In genomic region chr12:69240625-69240984, GRCh38 we compare ENCODE assay signal across 8 cellular contexts. TPM values are rescaled to one million over a fixed set of nuclear protein-coding genes. Genes with fewer than 3 reads are reported as not detected.
A peak's percentile ranks its signal among the peaks of the same experiment; 100 is the strongest.
DNase-seq lines count a peak whose midpoint lies in the region; ATAC-seq and TF ChIP-seq lines count a peak whose summit lies in the region.

No MANE protein-coding gene starts in this region.

- no peaks in the 10 kb centered on the region for H3K9me3 ChIP-seq in CD4-positive, alpha-beta T cell (ENCODE audit: control insufficient read depth, low read length)
- no peaks in the 10 kb centered on the region for H3K9me3 ChIP-seq in HUES48 (ENCODE audit: control insufficient read depth, insufficient read depth, low read length)

- H3K4me1 ChIP-seq in HUES48 (ENCODE audit: control insufficient read depth, insufficient read depth, low read length), result peaks cover 37% of the 10 kb centered on the region

- no peaks in the 10 kb centered on the region for H3K27me3 ChIP-seq in CD4-positive, alpha-beta T cell (ENCODE audit: control insufficient read depth, insufficient read depth, low read length)
- no peaks in the 10 kb centered on the region; the same call in 1 of the 2 replicates for H3K27me3 ChIP-seq in HUES48 (ENCODE audit: control insufficient read depth, insufficient read depth, low read length)

- H3K9ac ChIP-seq in HUES48 (ENCODE audit: low read depth, low read length), result peak overlapping the region; percentile 98

- H3K27ac ChIP-seq in CD4-positive, alpha-beta T cell (ENCODE audit: low read depth, low read length), result peak overlapping the region; percentile 85
- peak overlapping the region; percentile 98 for H3K27ac ChIP-seq in HUES48 (ENCODE audit: low read depth, low read length)

- H3K36me3 Mint-ChIP-seq in CD4-positive, alpha-beta T cell (ENCODE audit: low read depth), result peaks cover 26% of the 10 kb centered on the region
- H3K36me3 Mint-ChIP-seq in activated CD4-positive, alpha-beta T cell treated with anti-CD3 and anti-CD28 coated beads, Interleukin-2, amount 10 ng/mL, durations not matched to agents 24 days and 14 days (ENCODE audit: low read depth), result peaks cover 20% of the 10 kb centered on the region

- H3K4me1 Mint-ChIP-seq in CD4-positive, alpha-beta T cell (ENCODE audit: low read depth), result peaks cover 71% of the 10 kb centered on the region
- peaks cover 48% of the 10 kb centered on the region for H3K4me1 Mint-ChIP-seq in activated CD4-positive, alpha-beta T cell treated with anti-CD3 and anti-CD28 coated beads, Interleukin-2, amount 10 ng/mL, durations not matched to agents 24 days and 14 days

- intact Hi-C loops in CD4-positive, alpha-beta T cell (cut with DNase I, micrococcal nuclease), result loop anchor here (2.0 to 5.0 kb wide), 4 partner anchors 14 to 497 kb away; partner anchors contain the start of gene RAB3IP (in 1 of the 2)
- intact Hi-C loops in activated CD4-positive, alpha-beta T cell treated with anti-CD3 and anti-CD28 coated beads, Interleukin-2, amount 10 ng/mL, durations not matched to agents 24 days and 14 days (cut with micrococcal nuclease), result loop anchor here (1.0 to 10.0 kb wide), 5 partner anchors 8 to 1004 kb away; partner anchors contain the start of genes CCT2, CNOT2 and MDM2

- CTCF ChIA-PET in CD4-positive, alpha-beta T cell (lab: Charles Lee), result interaction anchor here (2.9 to 3.3 kb wide), 2 partner anchors 12 to 13 kb away, joined by 10 to 12 read pairs; no protein-coding TSS in a partner anchor

- no peaks in the 10 kb centered on the region for H3K9me3 Mint-ChIP-seq in CD4-positive, alpha-beta T cell
- no peaks in the 10 kb centered on the region for H3K9me3 Mint-ChIP-seq in activated CD4-positive, alpha-beta T cell treated with anti-CD3 and anti-CD28 coated beads, Interleukin-2, amount 10 ng/mL, durations not matched to agents 24 days and 14 days

- peak overlapping the region; percentile 99 for H3K27ac Mint-ChIP-seq in CD4-positive, alpha-beta T cell
- peak overlapping the region; percentile 98 for H3K27ac Mint-ChIP-seq in activated CD4-positive, alpha-beta T cell treated with anti-CD3 and anti-CD28 coated beads, Interleukin-2, amount 10 ng/mL, durations not matched to agents 24 days and 14 days

- peak in 5 of 10 experiments; percentile 16 to 30 (median 19) for DNase-seq in CD4-positive, alpha-beta T cell
- DNase-seq in activated CD4-positive, alpha-beta T cell treated with anti-CD3 and anti-CD28 coated beads, Interleukin-2, amount 10 ng/mL, durations not matched to agents 24 days and 14 days, result peak; percentile 78
- peak; percentile 20 for DNase-seq in fibroblast of mammary gland (ENCODE audit: low read depth)
- DNase-seq in retinal pigment epithelial cell (ENCODE audit: low read depth), result no peak
- DNase-seq in NCI-H128 (lab: John Stamatoyannopoulos, UW; ENCODE audit: unreplicated experiment), result no peak

- peak overlapping the region; percentile 98 for H3K4me3 ChIP-seq in HUES48 (ENCODE audit: low read depth, low read length)
- peak overlapping the region; percentile 89 for H3K4me3 ChIP-seq in fibroblast of mammary gland (ENCODE audit: control insufficient read depth, low read depth, low read length)
- peak overlapping the region; percentile 75 for H3K4me3 ChIP-seq in retinal pigment epithelial cell (ENCODE audit: low read length)

- ATAC-seq in CD4-positive, alpha-beta T cell (ENCODE audit: poor library complexity), result peak; percentile 10
- no peak for ATAC-seq in HG03175 (IDR thresholded peaks at IDR 0.05; ENCODE audit: unreplicated experiment)
- no peak for ATAC-seq in HG03354 (IDR thresholded peaks at IDR 0.05; ENCODE audit: poor library complexity, severe bottlenecking, unreplicated experiment)

- H3K36me3 ChIP-seq in HUES48 (ENCODE audit: control insufficient read depth, insufficient read depth, low read length), result peaks cover 20% of the 10 kb centered on the region; the same call in 1 of the 2 replicates

- H3K27me3 Mint-ChIP-seq in CD4-positive, alpha-beta T cell, result no peaks in the 10 kb centered on the region
- no peaks in the 10 kb centered on the region for H3K27me3 Mint-ChIP-seq in activated CD4-positive, alpha-beta T cell treated with anti-CD3 and anti-CD28 coated beads, Interleukin-2, amount 10 ng/mL, durations not matched to agents 24 days and 14 days

- H3K4me3 Mint-ChIP-seq in CD4-positive, alpha-beta T cell, result peak overlapping the region; percentile 97
- peak overlapping the region; percentile 97 for H3K4me3 Mint-ChIP-seq in activated CD4-positive, alpha-beta T cell treated with anti-CD3 and anti-CD28 coated beads, Interleukin-2, amount 10 ng/mL, durations not matched to agents 24 days and 14 days

- POLR2A ChIA-PET in CD4-positive, alpha-beta T cell (lab: Charles Lee), result interaction anchor here (0.5 to 2.2 kb wide), 4 partner anchors 9 to 90 kb away, joined by 3 to 26 read pairs (median 6); no protein-coding TSS in a partner anchor

- TF ChIP-seq CTCF in CD4-positive, alpha-beta T cell (IDR thresholded peaks at IDR 0.05), result no peak
- TF ChIP-seq CTCF in fibroblast of mammary gland (conservative IDR thresholded peaks at IDR 0.05; ENCODE audit: control insufficient read depth, insufficient read depth, low read depth, low read length) (no peak), retinal pigment epithelial cell (conservative IDR thresholded peaks at IDR 0.05; ENCODE audit: low read depth, low read length) (no peak)

RNA-seq across cellular contexts. Expression of gene CPSF6, which starts 1.2 kb away (rescaled TPM):
- 10 to 100 TPM; 80.9 to 86.7 TPM for total RNA-seq in CD4-positive, alpha-beta T cell
- 114 and 121 TPM in 2 replicates for total RNA-seq in activated CD4-positive, alpha-beta T cell treated with anti-CD3 and anti-CD28 coated beads, Interleukin-2, amount 10 ng/mL, durations not matched to agents 24 days and 14 days

Comparison
In these comparisons a context has a peak if more than half of its experiments do, and no peak if none do; other contexts are left out.
1. DNase-seq: peak in activated CD4-positive, alpha-beta T cell treated with anti-CD3 and anti-CD28 coated beads, Interleukin-2, amount 10 ng/mL, durations not matched to agents 24 days and 14 days (single experiment) and fibroblast of mammary gland (single experiment); none in retinal pigment epithelial cell (single experiment) and NCI-H128 (single experiment).
2. Peak in every context shown above with its lines, with median percentiles within 50 percentile points of each other: H3K4me3 ChIP-seq.